1 cellular context compared by ENCODE assay signal in genomic region chr10:114167985-114168384, GRCh38.
TF ChIP-seq lines count a peak whose summit lies in the region.

No MANE protein-coding gene starts in this region.

TF ChIP-seq in GM12878, 131 proteins besides CTCF, POLR2A, EP300 and RAD21 (continued from another document):
- TF ChIP-seq, protein P1, sequence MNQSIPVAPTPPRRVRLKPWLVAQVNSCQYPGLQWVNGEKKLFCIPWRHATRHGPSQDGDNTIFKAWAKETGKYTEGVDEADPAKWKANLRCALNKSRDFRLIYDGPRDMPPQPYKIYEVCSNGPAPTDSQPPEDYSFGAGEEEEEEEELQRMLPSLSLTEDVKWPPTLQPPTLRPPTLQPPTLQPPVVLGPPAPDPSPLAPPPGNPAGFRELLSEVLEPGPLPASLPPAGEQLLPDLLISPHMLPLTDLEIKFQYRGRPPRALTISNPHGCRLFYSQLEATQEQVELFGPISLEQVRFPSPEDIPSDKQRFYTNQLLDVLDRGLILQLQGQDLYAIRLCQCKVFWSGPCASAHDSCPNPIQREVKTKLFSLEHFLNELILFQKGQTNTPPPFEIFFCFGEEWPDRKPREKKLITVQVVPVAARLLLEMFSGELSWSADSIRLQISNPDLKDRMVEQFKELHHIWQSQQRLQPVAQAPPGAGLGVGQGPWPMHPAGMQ (IDR thresholded peaks at IDR 0.05; ENCODE audit: borderline replicate concordance): no peak
- 0 out of 2 replicates have a peak, but pooled peaks have one; percentile 16 for TF ChIP-seq RELB (IDR thresholded peaks at IDR 0.05; ENCODE audit: low read depth)
TF ChIP-seq in GM12878: peak in this region for 2.
